1 cellular context compared by ENCODE assay signal in genomic region chr13:43725460-43725859, GRCh38.
TF ChIP-seq lines count a peak whose summit lies in the region.

No MANE protein-coding gene starts in this region.

TF ChIP-seq in GM23338, 12 proteins besides CTCF, POLR2A, EP300 and RAD21:
- TF ChIP-seq, protein P1, sequence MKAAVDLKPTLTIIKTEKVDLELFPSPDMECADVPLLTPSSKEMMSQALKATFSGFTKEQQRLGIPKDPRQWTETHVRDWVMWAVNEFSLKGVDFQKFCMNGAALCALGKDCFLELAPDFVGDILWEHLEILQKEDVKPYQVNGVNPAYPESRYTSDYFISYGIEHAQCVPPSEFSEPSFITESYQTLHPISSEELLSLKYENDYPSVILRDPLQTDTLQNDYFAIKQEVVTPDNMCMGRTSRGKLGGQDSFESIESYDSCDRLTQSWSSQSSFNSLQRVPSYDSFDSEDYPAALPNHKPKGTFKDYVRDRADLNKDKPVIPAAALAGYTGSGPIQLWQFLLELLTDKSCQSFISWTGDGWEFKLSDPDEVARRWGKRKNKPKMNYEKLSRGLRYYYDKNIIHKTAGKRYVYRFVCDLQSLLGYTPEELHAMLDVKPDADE (IDR thresholded peaks at IDR 0.05) = no peak
- TF ChIP-seq ZNF114 (CRISPR knock-in tag; IDR thresholded peaks at IDR 0.05) (no peak), STAT1 (IDR thresholded peaks at IDR 0.05; ENCODE audit: unreplicated experiment) (no peak), CREB1 (CRISPR knock-in tag; IDR thresholded peaks at IDR 0.05; ENCODE audit: low read depth) (no peak), POLR2AphosphoS5 (IDR thresholded peaks at IDR 0.05; ENCODE audit: low read depth) (no peak), JUNB (IDR thresholded peaks at IDR 0.05; ENCODE audit: unreplicated experiment) (no peak), NANOG (IDR thresholded peaks at IDR 0.05; ENCODE audit: borderline replicate concordance) (no peak), EZH2phosphoT487 (IDR thresholded peaks at IDR 0.05; ENCODE audit: unreplicated experiment) (no peak), REST (IDR thresholded peaks at IDR 0.05; ENCODE audit: unreplicated experiment) (no peak), ZNF331 (CRISPR knock-in tag; IDR thresholded peaks at IDR 0.05; ENCODE audit: low read depth) (no peak), EZH2 (IDR thresholded peaks at IDR 0.05; ENCODE audit: low read depth, unreplicated experiment) (no peak)
- TF ChIP-seq, protein P2, sequence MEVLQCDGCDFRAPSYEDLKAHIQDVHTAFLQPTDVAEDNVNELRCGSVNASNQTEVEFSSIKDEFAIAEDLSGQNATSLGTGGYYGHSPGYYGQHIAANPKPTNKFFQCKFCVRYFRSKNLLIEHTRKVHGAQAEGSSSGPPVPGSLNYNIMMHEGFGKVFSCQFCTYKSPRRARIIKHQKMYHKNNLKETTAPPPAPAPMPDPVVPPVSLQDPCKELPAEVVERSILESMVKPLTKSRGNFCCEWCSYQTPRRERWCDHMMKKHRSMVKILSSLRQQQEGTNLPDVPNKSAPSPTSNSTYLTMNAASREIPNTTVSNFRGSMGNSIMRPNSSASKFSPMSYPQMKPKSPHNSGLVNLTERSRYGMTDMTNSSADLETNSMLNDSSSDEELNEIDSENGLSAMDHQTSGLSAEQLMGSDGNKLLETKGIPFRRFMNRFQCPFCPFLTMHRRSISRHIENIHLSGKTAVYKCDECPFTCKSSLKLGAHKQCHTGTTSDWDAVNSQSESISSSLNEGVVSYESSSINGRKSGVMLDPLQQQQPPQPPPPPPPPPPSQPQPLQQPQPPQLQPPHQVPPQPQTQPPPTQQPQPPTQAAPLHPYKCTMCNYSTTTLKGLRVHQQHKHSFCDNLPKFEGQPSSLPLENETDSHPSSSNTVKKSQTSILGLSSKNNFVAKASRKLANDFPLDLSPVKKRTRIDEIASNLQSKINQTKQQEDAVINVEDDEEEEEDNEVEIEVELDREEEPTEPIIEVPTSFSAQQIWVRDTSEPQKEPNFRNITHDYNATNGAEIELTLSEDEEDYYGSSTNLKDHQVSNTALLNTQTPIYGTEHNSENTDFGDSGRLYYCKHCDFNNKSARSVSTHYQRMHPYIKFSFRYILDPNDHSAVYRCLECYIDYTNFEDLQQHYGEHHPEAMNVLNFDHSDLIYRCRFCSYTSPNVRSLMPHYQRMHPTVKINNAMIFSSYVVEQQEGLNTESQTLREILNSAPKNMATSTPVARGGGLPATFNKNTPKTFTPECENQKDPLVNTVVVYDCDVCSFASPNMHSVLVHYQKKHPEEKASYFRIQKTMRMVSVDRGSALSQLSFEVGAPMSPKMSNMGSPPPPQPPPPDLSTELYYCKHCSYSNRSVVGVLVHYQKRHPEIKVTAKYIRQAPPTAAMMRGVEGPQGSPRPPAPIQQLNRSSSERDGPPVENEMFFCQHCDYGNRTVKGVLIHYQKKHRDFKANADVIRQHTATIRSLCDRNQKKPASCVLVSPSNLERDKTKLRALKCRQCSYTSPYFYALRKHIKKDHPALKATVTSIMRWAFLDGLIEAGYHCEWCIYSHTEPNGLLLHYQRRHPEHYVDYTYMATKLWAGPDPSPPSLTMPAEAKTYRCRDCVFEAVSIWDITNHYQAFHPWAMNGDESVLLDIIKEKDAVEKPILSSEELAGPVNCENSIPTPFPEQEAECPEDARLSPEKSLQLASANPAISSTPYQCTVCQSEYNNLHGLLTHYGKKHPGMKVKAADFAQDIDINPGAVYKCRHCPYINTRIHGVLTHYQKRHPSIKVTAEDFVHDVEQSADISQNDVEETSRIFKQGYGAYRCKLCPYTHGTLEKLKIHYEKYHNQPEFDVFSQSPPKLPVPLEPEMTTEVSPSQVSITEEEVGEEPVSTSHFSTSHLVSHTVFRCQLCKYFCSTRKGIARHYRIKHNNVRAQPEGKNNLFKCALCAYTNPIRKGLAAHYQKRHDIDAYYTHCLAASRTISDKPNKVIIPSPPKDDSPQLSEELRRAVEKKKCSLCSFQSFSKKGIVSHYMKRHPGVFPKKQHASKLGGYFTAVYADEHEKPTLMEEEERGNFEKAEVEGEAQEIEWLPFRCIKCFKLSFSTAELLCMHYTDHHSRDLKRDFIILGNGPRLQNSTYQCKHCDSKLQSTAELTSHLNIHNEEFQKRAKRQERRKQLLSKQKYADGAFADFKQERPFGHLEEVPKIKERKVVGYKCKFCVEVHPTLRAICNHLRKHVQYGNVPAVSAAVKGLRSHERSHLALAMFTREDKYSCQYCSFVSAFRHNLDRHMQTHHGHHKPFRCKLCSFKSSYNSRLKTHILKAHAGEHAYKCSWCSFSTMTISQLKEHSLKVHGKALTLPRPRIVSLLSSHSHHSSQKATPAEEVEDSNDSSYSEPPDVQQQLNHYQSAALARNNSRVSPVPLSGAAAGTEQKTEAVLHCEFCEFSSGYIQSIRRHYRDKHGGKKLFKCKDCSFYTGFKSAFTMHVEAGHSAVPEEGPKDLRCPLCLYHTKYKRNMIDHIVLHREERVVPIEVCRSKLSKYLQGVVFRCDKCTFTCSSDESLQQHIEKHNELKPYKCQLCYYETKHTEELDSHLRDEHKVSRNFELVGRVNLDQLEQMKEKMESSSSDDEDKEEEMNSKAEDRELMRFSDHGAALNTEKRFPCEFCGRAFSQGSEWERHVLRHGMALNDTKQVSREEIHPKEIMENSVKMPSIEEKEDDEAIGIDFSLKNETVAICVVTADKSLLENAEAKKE (CRISPR knock-in tag; IDR thresholded peaks at IDR 0.05) = no peak
